10 cellular contexts compared by ENCODE assay signal in the genomic region with DNA sequence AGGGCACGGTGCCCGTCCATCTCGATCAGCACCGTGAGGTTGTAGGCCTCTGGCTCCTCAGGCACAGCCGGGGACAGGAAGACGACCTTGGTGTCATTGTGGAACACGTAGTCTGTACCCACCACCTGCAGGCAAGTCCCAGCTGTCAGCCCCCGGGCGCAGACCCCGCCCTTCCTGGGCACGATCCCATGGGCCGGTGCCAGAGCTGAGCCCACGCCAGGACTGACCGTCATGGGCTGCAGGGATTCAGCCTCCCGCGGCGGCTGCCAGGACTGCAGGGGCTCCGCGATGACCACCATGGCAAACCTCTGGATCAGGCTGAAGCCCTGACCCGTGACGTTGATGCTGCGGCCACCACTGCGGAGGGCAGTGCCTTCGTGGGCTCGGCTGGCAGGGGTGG. TPM values are rescaled to one million over a fixed set of nuclear protein-coding genes. Genes with fewer than 3 reads are reported as not detected.
DNase-seq lines count a peak whose midpoint lies in the region; ATAC-seq, FAIRE-seq and TF ChIP-seq lines count a peak whose summit lies in the region.
"Had no signal": no experiment of that assay in that cellular context is flagged by ENCODE, and none has a peak within 500 bp of the region (broad histone marks: within the 10 kb centered on the region; RNA-seq: fewer than 3 reads in every experiment).

No MANE protein-coding gene starts in this region.

- H3K9ac ChIP-seq in astrocyte (ENCODE audit: low read length): no peak overlapping the region

- no peak overlapping the region for H3K4me3 Mint-ChIP-seq in astrocyte (ENCODE audit: unreplicated experiment)
- H3K4me3 Mint-ChIP-seq: activated CD8-positive, alpha-beta memory T cell treated with anti-CD3 and anti-CD28 coated beads, Interleukin-2, amount 10 ng/mL, durations not matched to agents 7 days and 5 days; activated naive CD8-positive, alpha-beta T cell treated with anti-CD3 and anti-CD28 coated beads, Interleukin-2, amount 10 ng/mL, durations not matched to agents 7 days and 5 days; stimulated activated memory B cell treated with anti-CD40 and anti-IgM and Interleukin-4, amounts not matched to agents 10 μg/mL and 1 μg/mL and 100 μg/mL, for 72 hours had no signal

- DNase-seq in astrocyte (ENCODE audit: low read depth) (no peak), kidney tubule cell (ENCODE audit: low spot score) (peak; percentile 75), upper lobe of right lung (no peak)
- DNase-seq: activated CD8-positive, alpha-beta memory T cell treated with anti-CD3 and anti-CD28 coated beads, Interleukin-2, amount 10 ng/mL, durations not matched to agents 7 days and 5 days; activated naive CD8-positive, alpha-beta T cell treated with anti-CD3 and anti-CD28 coated beads, Interleukin-2, amount 10 ng/mL, durations not matched to agents 7 days and 5 days; foreskin melanocyte; SHP77 had no signal

- H3K36me3 Mint-ChIP-seq in astrocyte (ENCODE audit: low read depth, unreplicated experiment): peaks cover 2% of the 10 kb centered on the region
- H3K36me3 Mint-ChIP-seq: activated CD8-positive, alpha-beta memory T cell treated with anti-CD3 and anti-CD28 coated beads, Interleukin-2, amount 10 ng/mL, durations not matched to agents 7 days and 5 days; activated naive CD8-positive, alpha-beta T cell treated with anti-CD3 and anti-CD28 coated beads, Interleukin-2, amount 10 ng/mL, durations not matched to agents 7 days and 5 days had no signal

- ATAC-seq in upper lobe of right lung (peak; percentile 5), HG03196 (IDR thresholded peaks at IDR 0.05; ENCODE audit: unreplicated experiment) (no peak), HG03159 (IDR thresholded peaks at IDR 0.05; ENCODE audit: unreplicated experiment) (no peak)
- ATAC-seq: activated CD8-positive, alpha-beta memory T cell treated with anti-CD3 and anti-CD28 coated beads, Interleukin-2, amount 10 ng/mL, durations not matched to agents 7 days and 5 days; stimulated activated memory B cell treated with anti-CD40 and anti-IgM and Interleukin-4, amounts not matched to agents 10 μg/mL and 1 μg/mL and 100 μg/mL, for 72 hours had no signal

- peaks cover 14% of the 10 kb centered on the region for H3K4me1 ChIP-seq in astrocyte (ENCODE audit: insufficient read depth, low read length)
- no peaks in the 10 kb centered on the region for H3K4me1 ChIP-seq in upper lobe of right lung

- H3K27ac Mint-ChIP-seq in astrocyte (ENCODE audit: unreplicated experiment): no peak overlapping the region
- H3K27ac Mint-ChIP-seq: activated CD8-positive, alpha-beta memory T cell treated with anti-CD3 and anti-CD28 coated beads, Interleukin-2, amount 10 ng/mL, durations not matched to agents 7 days and 5 days; activated naive CD8-positive, alpha-beta T cell treated with anti-CD3 and anti-CD28 coated beads, Interleukin-2, amount 10 ng/mL, durations not matched to agents 7 days and 5 days; stimulated activated memory B cell treated with anti-CD40 and anti-IgM and Interleukin-4, amounts not matched to agents 10 μg/mL and 1 μg/mL and 100 μg/mL, for 72 hours had no signal

- no peak overlapping the region for H3K4me3 ChIP-seq in astrocyte (ENCODE audit: insufficient read depth, low read depth, low read length)
- no peak overlapping the region for H3K4me3 ChIP-seq in upper lobe of right lung

- peak overlapping the region; percentile 66 for H3K4me2 ChIP-seq in astrocyte (ENCODE audit: low read length)

- H3K9me3 Mint-ChIP-seq in astrocyte (ENCODE audit: unreplicated experiment): no peaks in the 10 kb centered on the region
- H3K9me3 Mint-ChIP-seq: activated naive CD8-positive, alpha-beta T cell treated with anti-CD3 and anti-CD28 coated beads, Interleukin-2, amount 10 ng/mL, durations not matched to agents 7 days and 5 days; stimulated activated memory B cell treated with anti-CD40 and anti-IgM and Interleukin-4, amounts not matched to agents 10 μg/mL and 1 μg/mL and 100 μg/mL, for 72 hours had no signal

- H2AFZ ChIP-seq in astrocyte (ENCODE audit: low read depth, low read length): no peak overlapping the region

- no peak for TF ChIP-seq CTCF in astrocyte (IDR thresholded peaks at IDR 0.05; ENCODE audit: insufficient read depth, low read depth, low read length)
- TF ChIP-seq CTCF in upper lobe of right lung (IDR thresholded peaks at IDR 0.05): no peak

- H3K27me3 Mint-ChIP-seq in astrocyte (ENCODE audit: low read depth, unreplicated experiment): no peaks in the 10 kb centered on the region
- H3K27me3 Mint-ChIP-seq: activated CD8-positive, alpha-beta memory T cell treated with anti-CD3 and anti-CD28 coated beads, Interleukin-2, amount 10 ng/mL, durations not matched to agents 7 days and 5 days; activated naive CD8-positive, alpha-beta T cell treated with anti-CD3 and anti-CD28 coated beads, Interleukin-2, amount 10 ng/mL, durations not matched to agents 7 days and 5 days had no signal

- intact Hi-C loops in upper lobe of right lung (cut with DNase I): no loop called here

- H3K36me3 ChIP-seq in astrocyte (ENCODE audit: insufficient read depth, low read length) (peaks cover 12% of the 10 kb centered on the region), upper lobe of right lung (peaks cover 91% of the 10 kb centered on the region)

- peaks cover 2% of the 10 kb centered on the region for H3K4me1 Mint-ChIP-seq in astrocyte (ENCODE audit: low read depth, unreplicated experiment)
- H3K4me1 Mint-ChIP-seq: activated CD8-positive, alpha-beta memory T cell treated with anti-CD3 and anti-CD28 coated beads, Interleukin-2, amount 10 ng/mL, durations not matched to agents 7 days and 5 days; activated naive CD8-positive, alpha-beta T cell treated with anti-CD3 and anti-CD28 coated beads, Interleukin-2, amount 10 ng/mL, durations not matched to agents 7 days and 5 days; stimulated activated memory B cell treated with anti-CD40 and anti-IgM and Interleukin-4, amounts not matched to agents 10 μg/mL and 1 μg/mL and 100 μg/mL, for 72 hours had no signal

- no peaks in the 10 kb centered on the region for H3K9me3 ChIP-seq in astrocyte (ENCODE audit: insufficient read depth, low read depth, low read length)
- H3K9me3 ChIP-seq in upper lobe of right lung: no peaks in the 10 kb centered on the region

- no peaks in the 10 kb centered on the region for H3K27me3 ChIP-seq in astrocyte (ENCODE audit: insufficient read depth, low read length)
- no peaks in the 10 kb centered on the region for H3K27me3 ChIP-seq in upper lobe of right lung

- H3K79me2 ChIP-seq in astrocyte (ENCODE audit: insufficient read depth, low read length): peaks cover 21% of the 10 kb centered on the region

- FAIRE-seq in astrocyte (lab: Jason Lieb, UNC): no peak

- H3K27ac ChIP-seq in astrocyte (ENCODE audit: low read depth, low read length) (no peak overlapping the region), upper lobe of right lung (peak overlapping the region; percentile 47)

- peaks cover 41% of the 10 kb centered on the region for H4K20me1 ChIP-seq in astrocyte (ENCODE audit: insufficient read depth, low read length)

RNA-seq across cellular contexts. Expression of a gene that starts 11.8 kb away (rescaled TPM):
- total RNA-seq in astrocyte (19.6 and 22.4 TPM in 2 replicates), upper lobe of right lung (26.1 TPM)

RNA-seq across cellular contexts. Expression of a gene that starts 20.5 kb away (rescaled TPM):
- total RNA-seq in astrocyte (29.1 and 36.4 TPM in 2 replicates), upper lobe of right lung (22.2 TPM)

RNA-seq across cellular contexts. Expression of a gene that starts 25.5 kb away (rescaled TPM):
- total RNA-seq in astrocyte: 327 and 376 TPM in 2 replicates
- 308 TPM for total RNA-seq in upper lobe of right lung

RNA-seq across cellular contexts. Expression of a gene that starts 30.9 kb away (rescaled TPM):
- total RNA-seq in astrocyte (36.8 and 46.5 TPM in 2 replicates), upper lobe of right lung (48.9 TPM)

RNA-seq across cellular contexts. Expression of a gene that starts 37.1 kb away (rescaled TPM):
- total RNA-seq in astrocyte: 25.4 and 26.3 TPM in 2 replicates
- 51.3 TPM for total RNA-seq in upper lobe of right lung
